Comparison of ENCODE assay signal across 8 cellular contexts in genomic region chr7:23184709-23185354, GRCh38. TPM values are rescaled to one million over a fixed set of nuclear protein-coding genes. Genes with fewer than 3 reads are reported as not detected.
DNase-seq lines count a peak whose midpoint lies in the region; ATAC-seq and TF ChIP-seq lines count a peak whose summit lies in the region.

No MANE protein-coding gene starts in this region.

- no peak for ATAC-seq in GM18873 (IDR thresholded peaks at IDR 0.05; ENCODE audit: low FRiP score, unreplicated experiment)

- H3K4me1 ChIP-seq in mammary epithelial cell (ENCODE audit: insufficient read depth, low read length) (peaks cover 12% of the 10 kb centered on the region), neuronal stem cell (ENCODE audit: control insufficient read depth in 2 of 2, insufficient read depth in 1 of 2, low read depth in 1 of 2, low read length in 2 of 2) (peaks cover 2 to 4% of the 10 kb centered on the region in 2 donors)

- H3K4me3 ChIP-seq in AG09309 (ENCODE audit: control insufficient read depth, low read depth, low read length), result no peak overlapping the region
- no peak overlapping the region for H3K4me3 ChIP-seq in mammary epithelial cell (replicated peaks in 1 of 3; ENCODE audit: insufficient read depth in 1 of 3, low read depth in 2 of 3, low read length in 3 of 3)
- no peak overlapping the region for H3K4me3 ChIP-seq in neuronal stem cell (ENCODE audit: low read length in 2 of 2)

- DNase-seq in AG09309 (ENCODE audit: low read depth) (no peak), GM10266 (ENCODE audit: extremely low spot score) (no peak), NCI-H226 (peak; percentile 45), mammary epithelial cell (peak; percentile 52), mucosa of gallbladder (ENCODE audit: low spot score) (peak; percentile 36), neuronal stem cell (ENCODE audit: low spot score) (no peak)
- DNase-seq in activated naive CD4-positive, alpha-beta T cell treated with Interleukin-2 at 50 U/mL for 16 hours, result no peak

- H4K8ac ChIP-seq in neuronal stem cell (ENCODE audit: low read depth, low read length), result no peak overlapping the region

- H3K36me3 ChIP-seq in mammary epithelial cell (ENCODE audit: insufficient read depth, low read length) (peaks cover 25% of the 10 kb centered on the region), neuronal stem cell (replicated peaks in 1 of 2; ENCODE audit: control insufficient read depth in 2 of 2, insufficient read depth in 2 of 2, low read length in 2 of 2) (peaks cover 4 to 63% of the 10 kb centered on the region in 2 donors)

- no peak overlapping the region for H3K9ac ChIP-seq in mammary epithelial cell (ENCODE audit: insufficient read depth, low read length)
- no peak overlapping the region for H3K9ac ChIP-seq in neuronal stem cell (ENCODE audit: low read depth, low read length, poor library complexity)

- no peak overlapping the region for H2BK15ac ChIP-seq in neuronal stem cell (ENCODE audit: low read length)

- H3K27ac ChIP-seq in mammary epithelial cell (ENCODE audit: insufficient read depth, low read depth, low read length) (no peak overlapping the region), neuronal stem cell (replicated peaks; ENCODE audit: low read length) (no peak overlapping the region)

- no peak overlapping the region for H2AK5ac ChIP-seq in neuronal stem cell (ENCODE audit: low read depth, low read length)

- no peak overlapping the region for H2BK12ac ChIP-seq in neuronal stem cell (ENCODE audit: low read length)

- H3K27me3 ChIP-seq in mammary epithelial cell (ENCODE audit: insufficient read depth, low read length) (no peaks in the 10 kb centered on the region), neuronal stem cell (ENCODE audit: control insufficient read depth in 3 of 3, insufficient read depth in 3 of 3, low read depth in 1 of 3, low read length in 3 of 3) (no peaks in the 10 kb centered on the region)

- no peaks in the 10 kb centered on the region for H4K20me1 ChIP-seq in mammary epithelial cell (ENCODE audit: insufficient read depth, low read length)

- no peaks in the 10 kb centered on the region for H3K79me1 ChIP-seq in neuronal stem cell (ENCODE audit: low read depth, low read length)

- H3K4me2 ChIP-seq in mammary epithelial cell (ENCODE audit: insufficient read depth, low read depth, low read length) (peak overlapping the region; percentile 32), neuronal stem cell (ENCODE audit: insufficient read depth, low read length, poor library complexity, severe bottlenecking) (no peak overlapping the region)

- intact Hi-C loops in mammary epithelial cell (cut with micrococcal nuclease), result loop anchor here (1.0 to 10.0 kb wide), 9 partner anchors 62 to 623 kb away; partner anchors contain the start of genes GPNMB, IGF2BP3 and TRA2A

- no peak overlapping the region for H2AFZ ChIP-seq in mammary epithelial cell (ENCODE audit: low read depth, low read length)
- no peak overlapping the region for H2AFZ ChIP-seq in neuronal stem cell (ENCODE audit: low read length)

- H3K23ac ChIP-seq in neuronal stem cell (ENCODE audit: low read depth, low read length, poor library complexity), result no peak overlapping the region

- no peak overlapping the region for H4K91ac ChIP-seq in neuronal stem cell (ENCODE audit: low read depth, low read length, poor library complexity)

- H3K14ac ChIP-seq in neuronal stem cell (ENCODE audit: low read length), result no peak overlapping the region

- dilution Hi-C loops in mammary epithelial cell (cut with HindIII; ENCODE audit: low sequenced_read_pairs), result no loop called here

- H3K9me3 ChIP-seq in mammary epithelial cell (replicated peaks; ENCODE audit: insufficient read depth, low read length) (no peaks in the 10 kb centered on the region), neuronal stem cell (replicated peaks in 1 of 2; ENCODE audit: control insufficient read depth in 2 of 2, insufficient read depth in 1 of 2, low read depth in 1 of 2, low read length in 2 of 2) (no peaks in the 10 kb centered on the region)

- CTCF ChIA-PET in mammary epithelial cell (lab: Charles Lee; ENCODE audit: low non-redundant PET), result interaction anchor here (0.5 to 1.5 kb wide), 5 partner anchors 58 to 699 kb away, joined by 3 to 6 read pairs (median 4); no protein-coding TSS in a partner anchor

- TF ChIP-seq CTCF in AG09309 (IDR thresholded peaks at IDR 0.05; ENCODE audit: control insufficient read depth, insufficient read depth, low read depth, low read length, missing control alignments) (peak; percentile 66), GM10266 (IDR thresholded peaks at IDR 0.05; ENCODE audit: control insufficient read depth, insufficient read depth, low read depth, missing control alignments) (peak; percentile 44), mammary epithelial cell (conservative IDR thresholded peaks at IDR 0.05 in 1 of 2, IDR thresholded peaks at IDR 0.05 in 1 of 2; ENCODE audit: extremely low read depth in 1 of 2, insufficient read depth in 1 of 2, low read depth in 1 of 2, low read length in 2 of 2) (peak; percentile 59 to 71)

- H3K4ac ChIP-seq in neuronal stem cell (ENCODE audit: low read length), result no peak overlapping the region

- in situ Hi-C loops in mammary epithelial cell (cut with MboI; ENCODE audit: low sequenced_read_pairs in 2 of 2), result loop anchor here in 1 of 2 donors (5.0 kb wide), 1 partner anchor 77 kb away; no protein-coding TSS in a partner anchor

- no peak overlapping the region for H2BK5ac ChIP-seq in neuronal stem cell (ENCODE audit: low read length)

- H3K79me2 ChIP-seq in mammary epithelial cell (ENCODE audit: insufficient read depth, low read length), result peaks cover 70% of the 10 kb centered on the region

- WGBS in mammary epithelial cell (ENCODE audit: low coverage, missing lambda C conversion rate), result 82% methylated on average over 4 of the region's 4 CpGs
- 100% methylated on average over 1 of the region's 4 CpGs; no CpG with 5 or more reads in 1 of the 2 donors for WGBS in neuronal stem cell (ENCODE audit: extremely low coverage in 2 of 2, insufficient read length in 2 of 2, insufficient replicate concordance in 1 of 2), 2 donors

- BruUV-seq in mammary epithelial cell (replicated peaks; lab: Mats Ljungman, UMichigan), result no TSS peak

- H3K18ac ChIP-seq in neuronal stem cell (ENCODE audit: low read length), result no peak overlapping the region

- no peak overlapping the region for H2BK120ac ChIP-seq in neuronal stem cell (ENCODE audit: low read depth, low read length)

RNA-seq across cellular contexts. Expression of gene NUP42, which starts 3.0 kb away (rescaled TPM):
- total RNA-seq in mammary epithelial cell (10 to 100 TPM; 29.0 to 36.0 TPM), mucosa of gallbladder (37.4 TPM)
- polyA plus RNA-seq in mammary epithelial cell, result 21.9 TPM
- polyA minus RNA-seq in mammary epithelial cell, result 45.5 TPM
- polyA plus RNA-seq in neuronal stem cell (2013, experiment 1 of 2), result 25.4 TPM
- 25.2 TPM for polyA plus RNA-seq in neuronal stem cell (2013, experiment 2 of 2)

Comparison
In these comparisons a context has a peak if more than half of its experiments do, and no peak if none do; other contexts are left out.
1. DNase-seq: peak in NCI-H226 (single experiment), mammary epithelial cell (single experiment) and mucosa of gallbladder (single experiment); none in AG09309 (single experiment), GM10266 (single experiment), neuronal stem cell (single experiment) and activated naive CD4-positive, alpha-beta T cell treated with Interleukin-2 at 50 U/mL for 16 hours (single experiment).
2. Peak in every context shown above with its lines, with median percentiles within 50 percentile points of each other: CTCF ChIP-seq.